Comparison of ENCODE assay signal across 5 cellular contexts in the genomic region with DNA sequence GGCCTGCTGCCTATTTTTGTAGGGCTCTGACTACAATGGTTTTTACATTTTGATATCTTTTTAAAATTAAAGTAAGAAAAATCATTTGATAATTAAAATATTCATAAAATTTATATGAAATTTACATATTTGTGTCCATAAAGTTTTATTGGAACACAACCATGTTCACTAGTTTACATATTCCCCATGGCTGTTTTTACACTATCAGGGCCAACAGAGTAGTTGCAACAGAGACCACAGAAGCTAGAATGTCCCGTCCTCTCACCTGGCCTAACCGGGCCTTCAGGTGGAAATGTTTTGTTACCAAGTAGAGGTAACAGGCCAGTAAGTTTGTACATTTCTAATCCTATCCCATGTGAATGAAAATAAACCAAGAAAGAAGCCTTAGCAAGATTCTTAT. TPM values are rescaled to one million over a fixed set of nuclear protein-coding genes. Genes with fewer than 3 reads are reported as not detected.
"Had no signal": no experiment of that assay in that cellular context is flagged by ENCODE, and none has a peak within 500 bp of the region (broad histone marks: within the 10 kb centered on the region; RNA-seq: fewer than 3 reads in every experiment).

No MANE protein-coding gene starts in this region.

RNA-seq across cellular contexts. Expression of gene CFHR2, which starts 10.7 kb away (rescaled TPM):
- total RNA-seq: HepG2, HT-29, HT1080, IMR-90 had no signal
- polyA plus RNA-seq: HepG2, IgD-negative memory B cell, IMR-90 had no signal

RNA-seq across cellular contexts. Expression of gene CFHR5, which starts 44.5 kb away (rescaled TPM):
- total RNA-seq: HepG2, HT-29, HT1080, IMR-90 had no signal
- polyA plus RNA-seq: HepG2, IgD-negative memory B cell, IMR-90 had no signal

RNA-seq across cellular contexts. Expression of gene CFHR4, which starts 45.0 kb away (rescaled TPM):
- total RNA-seq: HepG2, HT-29, HT1080, IMR-90 had no signal
- polyA plus RNA-seq: HepG2, IgD-negative memory B cell, IMR-90 had no signal
